Comparison of ENCODE assay signal across 9 cellular contexts in the genomic region with DNA sequence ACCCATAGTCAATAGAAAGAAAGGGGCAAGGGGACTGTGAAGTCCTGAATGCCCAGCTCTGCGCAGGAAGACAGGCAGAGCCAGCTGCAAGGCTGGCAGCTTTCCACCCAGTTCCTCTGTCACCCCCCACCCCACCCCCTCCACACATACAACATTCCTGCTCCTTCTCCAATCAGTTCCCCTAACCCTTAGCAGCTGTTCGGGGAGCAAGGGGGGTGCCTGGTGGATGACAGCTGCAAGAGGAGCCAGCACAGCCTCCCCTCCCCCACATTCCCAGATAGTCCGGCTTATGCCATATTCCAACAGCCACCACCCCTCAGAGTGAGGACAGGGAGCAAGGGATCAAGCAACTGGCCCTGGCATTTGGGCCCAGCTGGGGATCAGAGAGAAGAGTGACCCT. TPM values are rescaled to one million over a fixed set of nuclear protein-coding genes. Genes with fewer than 3 reads are reported as not detected.
A peak's percentile ranks its signal among the peaks of the same experiment; 100 is the strongest.
DNase-seq lines count a peak whose midpoint lies in the region; ATAC-seq and TF ChIP-seq lines count a peak whose summit lies in the region.
"Had no signal": no experiment of that assay in that cellular context is flagged by ENCODE, and none has a peak within 500 bp of the region (broad histone marks: within the 10 kb centered on the region; RNA-seq: fewer than 3 reads in every experiment).

No MANE protein-coding gene starts in this region.

- H3K27ac ChIP-seq in RWPE2 (ENCODE audit: poor library complexity, severe bottlenecking): peak overlapping the region; percentile 49

- H3K4me1 ChIP-seq in RWPE2 (ENCODE audit: insufficient read depth, poor library complexity, severe bottlenecking): peaks cover 13% of the 10 kb centered on the region

- H3K4me3 Mint-ChIP-seq in osteocyte (ENCODE audit: unreplicated experiment): no peak overlapping the region
- H3K4me3 Mint-ChIP-seq in Calu3 (ENCODE audit: low read depth, unreplicated experiment): no peak overlapping the region

- ATAC-seq in RWPE2 (ENCODE audit: low read depth) (no peak), HG03354 (IDR thresholded peaks at IDR 0.05; ENCODE audit: poor library complexity, severe bottlenecking, unreplicated experiment) (no peak)
- ATAC-seq: GM12878 had no signal

- CTCF ChIA-PET in Calu3 (lab: Charles Lee): interaction anchor here (1.0 kb wide), 2 partner anchors 10 to 34 kb away, joined by 3 read pairs; a partner anchor contains a TSS

- DNase-seq in D341Med (ENCODE audit: low spot score): peak; percentile 79
- DNase-seq in RWPE2 (ENCODE audit: low spot score): no peak
- peak; percentile 46 for DNase-seq in fibroblast of pulmonary artery (ENCODE audit: low read depth)
- DNase-seq in osteocyte (ENCODE audit: extremely low spot score, unreplicated experiment): no peak
- DNase-seq in SK-N-DZ (ENCODE audit: low spot score): no peak
- no peak for DNase-seq in Calu3
- no peak for DNase-seq in GDM1 (lab: John Stamatoyannopoulos, UW)

- peaks cover 58% of the 10 kb centered on the region for H3K4me1 Mint-ChIP-seq in osteocyte (ENCODE audit: unreplicated experiment)
- H3K4me1 Mint-ChIP-seq in Calu3 (ENCODE audit: low read depth, unreplicated experiment): peaks cover 36% of the 10 kb centered on the region

- H3K27me3 ChIP-seq in RWPE2 (ENCODE audit: insufficient read depth, poor library complexity, severe bottlenecking): no peaks in the 10 kb centered on the region

- H3K36me3 Mint-ChIP-seq in osteocyte (ENCODE audit: unreplicated experiment) (peaks cover 44% of the 10 kb centered on the region), Calu3 (ENCODE audit: insufficient read depth, unreplicated experiment) (peaks cover 76% of the 10 kb centered on the region)

- intact Hi-C loops in Calu3 (cut with micrococcal nuclease; ENCODE audit: unreplicated experiment): no loop called here

- no peak for TF ChIP-seq CTCF in RWPE2 (IDR thresholded peaks at IDR 0.05; ENCODE audit: poor library complexity, severe bottlenecking)
- no peak for TF ChIP-seq CTCF in fibroblast of pulmonary artery (IDR thresholded peaks at IDR 0.05; ENCODE audit: low read length, missing control alignments)
- TF ChIP-seq CTCF in osteocyte (IDR thresholded peaks at IDR 0.05): no peak
- no peak for TF ChIP-seq CTCF in Calu3 (IDR thresholded peaks at IDR 0.05; ENCODE audit: unreplicated experiment)

- no peak overlapping the region for H3K4me3 ChIP-seq in RWPE2 (ENCODE audit: severe bottlenecking)
- no peak overlapping the region for H3K4me3 ChIP-seq in fibroblast of pulmonary artery (replicated peaks; ENCODE audit: low read depth, low read length)

- H3K9me3 ChIP-seq in RWPE2 (ENCODE audit: severe bottlenecking): no peaks in the 10 kb centered on the region

- H3K27ac Mint-ChIP-seq in osteocyte (ENCODE audit: unreplicated experiment) (peak overlapping the region; percentile 56), Calu3 (ENCODE audit: unreplicated experiment) (no peak overlapping the region)

- H3K27me3 Mint-ChIP-seq in osteocyte (ENCODE audit: unreplicated experiment): no peaks in the 10 kb centered on the region
- no peaks in the 10 kb centered on the region for H3K27me3 Mint-ChIP-seq in Calu3 (ENCODE audit: unreplicated experiment)

- H3K36me3 ChIP-seq in RWPE2 (ENCODE audit: low read depth): peaks cover 93% of the 10 kb centered on the region

- no peaks in the 10 kb centered on the region for H3K9me3 Mint-ChIP-seq in osteocyte (ENCODE audit: unreplicated experiment)
- no peaks in the 10 kb centered on the region for H3K9me3 Mint-ChIP-seq in Calu3 (ENCODE audit: low read depth, unreplicated experiment)

- BruUV-seq in Calu3 (replicated peaks; lab: Mats Ljungman, UMichigan): no TSS peak

RNA-seq across cellular contexts. Expression of a gene that starts 9.7 kb away (rescaled TPM):
- total RNA-seq in osteocyte (199 and 201 TPM in 2 replicates), Calu3 (2022) (69.2 and 97.6 TPM in 2 replicates)
- polyA plus RNA-seq in SK-N-DZ (2014; cell fraction: cytosol; rRNA removed): 27.9 and 32.8 TPM in 2 replicates
- 34.7 and 45.4 TPM in 2 replicates for polyA plus RNA-seq in SK-N-DZ (2014; cell fraction: nucleus; rRNA removed)

RNA-seq across cellular contexts. Expression of a gene that starts 27.2 kb away (rescaled TPM):
- total RNA-seq in osteocyte (not detected in 2 replicates), Calu3 (2022) (not detected in 2 replicates)
- not detected in 2 replicates for polyA plus RNA-seq in SK-N-DZ (2014; cell fraction: cytosol; rRNA removed)
- not detected in 2 replicates for polyA plus RNA-seq in SK-N-DZ (2014; cell fraction: nucleus; rRNA removed)

RNA-seq across cellular contexts. Expression of a gene that starts 34.5 kb away (rescaled TPM):
- 48.8 and 53.7 TPM in 2 replicates for total RNA-seq in osteocyte
- polyA plus RNA-seq in SK-N-DZ (2014; cell fraction: cytosol; rRNA removed): 84.3 and 84.8 TPM in 2 replicates
- polyA plus RNA-seq in SK-N-DZ (2014; cell fraction: nucleus; rRNA removed): 250 and 318 TPM in 2 replicates
- 99.3 and 107 TPM in 2 replicates for total RNA-seq in Calu3 (2022)

RNA-seq across cellular contexts. Expression of a gene that starts 52.1 kb away (rescaled TPM):
- total RNA-seq in osteocyte (283 and 284 TPM in 2 replicates), Calu3 (2022) (215 and 246 TPM in 2 replicates)
- 313 and 427 TPM in 2 replicates for polyA plus RNA-seq in SK-N-DZ (2014; cell fraction: cytosol; rRNA removed)
- polyA plus RNA-seq in SK-N-DZ (2014; cell fraction: nucleus; rRNA removed): 175 and 241 TPM in 2 replicates

RNA-seq across cellular contexts. Expression of a gene that starts 57.5 kb away (rescaled TPM):
- total RNA-seq in osteocyte (43.1 and 45.6 TPM in 2 replicates), Calu3 (2022) (34.4 and 34.7 TPM in 2 replicates)
- 17.5 and 27.2 TPM in 2 replicates for polyA plus RNA-seq in SK-N-DZ (2014; cell fraction: cytosol; rRNA removed)
- 15.0 and 20.5 TPM in 2 replicates for polyA plus RNA-seq in SK-N-DZ (2014; cell fraction: nucleus; rRNA removed)

Comparison
In these comparisons a context has a peak if more than half of its experiments do, and no peak if none do; other contexts are left out.
1. DNase-seq: peak in D341Med (single experiment) and fibroblast of pulmonary artery (single experiment); none in RWPE2 (single experiment), osteocyte (single experiment), SK-N-DZ (single experiment), Calu3 (single experiment) and GDM1 (single experiment).